In genomic region chr3:27976933-27977332, GRCh38 we compare ENCODE assay signal across 1 cellular context.
TF ChIP-seq lines count a peak whose summit lies in the region.

No MANE protein-coding gene starts in this region.

TF ChIP-seq in GM12878, 131 proteins besides CTCF, POLR2A, EP300 and RAD21 (continued from another document):
- 0 out of 2 replicates have a peak, but pooled peaks have one; percentile 22 for TF ChIP-seq PKNOX1 (IDR thresholded peaks at IDR 0.05)
